In the genomic region with DNA sequence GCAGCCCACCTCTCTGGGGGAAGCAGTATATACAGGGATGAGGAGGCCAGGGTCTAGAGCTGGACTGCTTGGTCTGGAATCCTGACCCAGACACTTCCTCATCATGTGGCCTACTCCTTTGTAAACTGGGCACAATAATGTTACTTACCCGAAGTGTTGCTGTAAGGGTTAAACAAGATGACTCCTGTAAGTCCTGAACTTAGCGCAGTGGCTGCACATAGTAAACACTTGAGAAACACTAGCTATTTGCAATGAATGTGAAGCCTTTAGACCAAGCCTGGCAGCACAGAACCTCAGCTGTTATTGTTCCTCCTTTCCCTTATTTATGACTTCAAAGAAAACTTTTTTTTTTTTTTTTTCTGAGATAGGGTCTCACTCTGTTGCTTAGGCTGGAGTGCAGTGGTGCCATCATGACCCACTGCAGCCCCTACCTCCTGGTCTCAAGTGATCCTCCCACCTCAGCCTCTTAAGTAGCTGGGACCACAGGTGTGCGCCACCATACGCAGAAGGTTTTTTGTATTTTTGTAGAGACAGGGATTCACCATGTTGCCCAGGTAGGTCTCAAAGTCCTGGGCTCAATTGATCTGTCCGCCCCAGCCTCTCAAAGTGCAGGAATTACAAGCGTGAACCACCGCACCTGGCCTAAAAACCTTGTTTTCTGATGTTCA, we compare ENCODE assay signal across 1 cellular context.
TF ChIP-seq lines count a peak whose summit lies in the region.

No MANE protein-coding gene starts in this region.

TF ChIP-seq in SK-N-SH, 30 proteins besides CTCF, POLR2A, EP300 and RAD21:
- no peak for TF ChIP-seq TAF1 (IDR thresholded peaks at IDR 0.05; ENCODE audit: borderline replicate concordance, low read depth, low read length)
- TF ChIP-seq ELF1 (IDR thresholded peaks at IDR 0.05), result no peak
- no peak for TF ChIP-seq YY1 (IDR thresholded peaks at IDR 0.05; ENCODE audit: low read depth)
- no peak for TF ChIP-seq SIN3A (IDR thresholded peaks at IDR 0.05; ENCODE audit: borderline replicate concordance, low read depth, low read length)
- TF ChIP-seq MAX (IDR thresholded peaks at IDR 0.05; ENCODE audit: low read depth), result no peak
- no peak for TF ChIP-seq JUND (IDR thresholded peaks at IDR 0.05)
- no peak for TF ChIP-seq GABPA (IDR thresholded peaks at IDR 0.05; ENCODE audit: low read depth)
- TF ChIP-seq MXI1 (IDR thresholded peaks at IDR 0.05; ENCODE audit: low read depth, low read length), result no peak
- no peak for TF ChIP-seq RCOR1 (IDR thresholded peaks at IDR 0.05; ENCODE audit: low read length)
- no peak for TF ChIP-seq IRF3 (IDR thresholded peaks at IDR 0.05; ENCODE audit: low read depth, low read length)
- no peak for TF ChIP-seq TEAD4 (IDR thresholded peaks at IDR 0.05; ENCODE audit: borderline replicate concordance, insufficient read depth)
- TF ChIP-seq RXRA (IDR thresholded peaks at IDR 0.05; ENCODE audit: borderline replicate concordance, low read depth), result no peak
- TF ChIP-seq, protein P1, sequence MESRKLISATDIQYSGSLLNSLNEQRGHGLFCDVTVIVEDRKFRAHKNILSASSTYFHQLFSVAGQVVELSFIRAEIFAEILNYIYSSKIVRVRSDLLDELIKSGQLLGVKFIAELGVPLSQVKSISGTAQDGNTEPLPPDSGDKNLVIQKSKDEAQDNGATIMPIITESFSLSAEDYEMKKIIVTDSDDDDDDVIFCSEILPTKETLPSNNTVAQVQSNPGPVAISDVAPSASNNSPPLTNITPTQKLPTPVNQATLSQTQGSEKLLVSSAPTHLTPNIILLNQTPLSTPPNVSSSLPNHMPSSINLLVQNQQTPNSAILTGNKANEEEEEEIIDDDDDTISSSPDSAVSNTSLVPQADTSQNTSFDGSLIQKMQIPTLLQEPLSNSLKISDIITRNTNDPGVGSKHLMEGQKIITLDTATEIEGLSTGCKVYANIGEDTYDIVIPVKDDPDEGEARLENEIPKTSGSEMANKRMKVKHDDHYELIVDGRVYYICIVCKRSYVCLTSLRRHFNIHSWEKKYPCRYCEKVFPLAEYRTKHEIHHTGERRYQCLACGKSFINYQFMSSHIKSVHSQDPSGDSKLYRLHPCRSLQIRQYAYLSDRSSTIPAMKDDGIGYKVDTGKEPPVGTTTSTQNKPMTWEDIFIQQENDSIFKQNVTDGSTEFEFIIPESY (IDR thresholded peaks at IDR 0.05; ENCODE audit: borderline replicate concordance, low read depth), result no peak
- TF ChIP-seq EZH2phosphoT487 (IDR thresholded peaks at IDR 0.05; ENCODE audit: borderline replicate concordance, low read depth), result no peak
- no peak for TF ChIP-seq SMC3 (IDR thresholded peaks at IDR 0.05; ENCODE audit: low read depth, low read length)
- no peak for TF ChIP-seq FOXM1 (IDR thresholded peaks at IDR 0.05; ENCODE audit: low read depth)
- no peak for TF ChIP-seq TCF12 (IDR thresholded peaks at IDR 0.05)
- TF ChIP-seq GATA2 (CRISPR knock-in tag; IDR thresholded peaks at IDR 0.05), result no peak
- no peak for TF ChIP-seq POLR2AphosphoS5 (IDR thresholded peaks at IDR 0.05; ENCODE audit: low read depth, low read length)
